Comparison of ENCODE assay signal across 21 cellular contexts in the genomic region with DNA sequence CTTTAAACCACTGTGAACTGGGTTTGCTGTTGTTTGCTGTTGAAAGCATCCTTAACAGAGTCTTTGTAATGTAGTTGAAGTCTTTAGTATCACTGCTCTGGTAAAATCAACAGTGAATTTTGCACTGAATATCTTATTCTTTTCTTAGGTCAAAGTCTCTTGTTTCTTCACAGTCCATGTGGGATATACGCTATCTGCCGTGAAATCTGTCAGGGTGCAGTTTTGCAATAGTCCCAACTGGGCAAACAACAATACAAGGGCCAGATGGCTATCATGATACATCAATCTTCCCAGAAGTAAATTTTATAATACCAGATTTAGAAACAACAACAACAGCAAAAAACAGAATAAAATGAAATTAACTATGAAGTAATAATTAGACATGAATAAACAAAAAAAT.
"Had no signal": no experiment of that assay in that cellular context is flagged by ENCODE, and none has a peak within 500 bp of the region (broad histone marks: within the 10 kb centered on the region; RNA-seq: fewer than 3 reads in every experiment).

No MANE protein-coding gene starts in this region.

- H3K9ac ChIP-seq: neural progenitor cell had no signal

- H3K27me3 ChIP-seq: colonic mucosa, heart right ventricle, neural progenitor cell, right atrium auricular region, sigmoid colon, spleen, tibial nerve, upper lobe of left lung had no signal

- H2AFZ ChIP-seq: neural progenitor cell had no signal

- DNase-seq: colonic mucosa; foreskin melanocyte; glutamatergic neuron; heart right ventricle; hippocampal formation; left cardiac atrium; left ventricle myocardium superior; naive thymus-derived CD4-positive, alpha-beta T cell; sigmoid colon; spleen; stimulated activated CD4-positive, alpha-beta T cell treated with anti-CD3 and anti-CD28 coated beads, Interleukin-4, amount 100 ng/mL, for 4 hours; stimulated activated naive CD8-positive, alpha-beta T cell treated with anti-CD3 and anti-CD28 coated beads, Interleukin-15, Interleukin-2, amounts not matched to agents 100 U/mL and 50 U/mL, for 24 hours; substantia nigra; upper lobe of left lung had no signal

- H3K9me3 ChIP-seq: colonic mucosa, heart right ventricle, prostate gland, right atrium auricular region, sigmoid colon, spleen, thoracic aorta, tibial nerve, upper lobe of left lung had no signal

- H3K4me1 ChIP-seq: colonic mucosa, heart right ventricle, neural progenitor cell, prostate gland, right atrium auricular region, sigmoid colon, spleen, tibial nerve, upper lobe of left lung had no signal

- H3K27ac ChIP-seq: colonic mucosa, heart right ventricle, neural progenitor cell, prostate gland, right atrium auricular region, sigmoid colon, skin epidermis, spleen, thoracic aorta, tibial nerve, upper lobe of left lung had no signal

- H3K4me2 ChIP-seq: neural progenitor cell had no signal

- H3K4me3 ChIP-seq: colonic mucosa, heart right ventricle, lung, neural progenitor cell, prostate gland, right atrium auricular region, sigmoid colon, skin epidermis, spleen, thoracic aorta, tibial nerve, upper lobe of left lung had no signal

- H3K36me3 ChIP-seq: colonic mucosa, heart right ventricle, neural progenitor cell, prostate gland, right atrium auricular region, sigmoid colon, spleen, thoracic aorta, tibial nerve, upper lobe of left lung had no signal
